1 cellular context compared by ENCODE assay signal in the genomic region with DNA sequence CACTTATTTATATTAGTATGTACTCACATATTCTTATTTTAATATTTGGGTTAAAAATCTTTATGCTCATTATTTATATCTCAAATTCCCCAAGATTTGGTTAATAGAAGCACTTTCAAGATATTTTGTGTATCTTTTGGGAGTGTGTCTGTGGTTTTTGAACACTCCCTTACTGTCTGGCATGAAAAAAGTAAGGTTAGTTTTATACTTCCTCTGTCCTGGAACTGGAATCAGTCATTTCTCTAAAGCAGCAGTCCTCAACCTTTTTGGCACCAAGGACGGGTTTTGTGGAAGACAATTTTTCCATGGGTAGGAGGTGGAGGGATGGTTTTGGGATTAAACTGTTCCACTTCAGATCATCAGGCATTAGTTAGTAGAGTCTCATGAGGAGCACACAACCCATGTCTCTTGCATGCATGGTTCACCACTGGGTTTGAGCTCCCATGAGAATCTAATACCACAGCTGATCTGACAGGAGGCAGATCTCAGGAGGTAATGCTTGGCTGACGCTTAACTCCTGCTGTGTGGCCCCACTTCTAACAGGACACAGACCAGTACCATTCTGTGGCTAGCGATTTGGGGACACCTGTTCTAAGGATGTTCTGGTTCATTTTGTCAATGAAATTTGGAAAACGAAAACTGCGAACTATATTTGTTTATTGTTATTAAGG.
TF ChIP-seq lines count a peak whose summit lies in the region.

No MANE protein-coding gene starts in this region.

TF ChIP-seq in H1, 55 proteins besides CTCF, POLR2A, EP300 and RAD21 (continued from another document):
- no peak for TF ChIP-seq ZNF274 (IDR thresholded peaks at IDR 0.05; ENCODE audit: borderline replicate concordance, extremely low read depth, low read length)
- no peak for TF ChIP-seq RFX5 (IDR thresholded peaks at IDR 0.05; ENCODE audit: borderline replicate concordance, low read depth, low read length)
- TF ChIP-seq PHF8 (conservative IDR thresholded peaks at IDR 0.05; ENCODE audit: low read depth, low read length): no peak
- TF ChIP-seq, protein P1, sequence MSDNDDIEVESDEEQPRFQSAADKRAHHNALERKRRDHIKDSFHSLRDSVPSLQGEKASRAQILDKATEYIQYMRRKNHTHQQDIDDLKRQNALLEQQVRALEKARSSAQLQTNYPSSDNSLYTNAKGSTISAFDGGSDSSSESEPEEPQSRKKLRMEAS (IDR thresholded peaks at IDR 0.05): no peak
- TF ChIP-seq FOSL1 (IDR thresholded peaks at IDR 0.05; ENCODE audit: insufficient read depth, low read depth, low read length): no peak
- TF ChIP-seq RXRA (IDR thresholded peaks at IDR 0.05; ENCODE audit: insufficient read depth, low read depth, low read length): no peak
- TF ChIP-seq, protein P2, sequence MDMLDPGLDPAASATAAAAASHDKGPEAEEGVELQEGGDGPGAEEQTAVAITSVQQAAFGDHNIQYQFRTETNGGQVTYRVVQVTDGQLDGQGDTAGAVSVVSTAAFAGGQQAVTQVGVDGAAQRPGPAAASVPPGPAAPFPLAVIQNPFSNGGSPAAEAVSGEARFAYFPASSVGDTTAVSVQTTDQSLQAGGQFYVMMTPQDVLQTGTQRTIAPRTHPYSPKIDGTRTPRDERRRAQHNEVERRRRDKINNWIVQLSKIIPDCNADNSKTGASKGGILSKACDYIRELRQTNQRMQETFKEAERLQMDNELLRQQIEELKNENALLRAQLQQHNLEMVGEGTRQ (IDR thresholded peaks at IDR 0.05; ENCODE audit: low read length): no peak
- TF ChIP-seq TEAD4 (IDR thresholded peaks at IDR 0.05; ENCODE audit: low read depth, low read length): no peak
- TF ChIP-seq CHD1 (IDR thresholded peaks at IDR 0.05; ENCODE audit: low read depth, low read length): no peak
- TF ChIP-seq SIRT6 (IDR thresholded peaks at IDR 0.05; ENCODE audit: low read length): no peak
- no peak for TF ChIP-seq EGR1 (IDR thresholded peaks at IDR 0.05; ENCODE audit: borderline replicate concordance, low read depth, low read length)
- no peak for TF ChIP-seq CTBP2 (IDR thresholded peaks at IDR 0.05; ENCODE audit: borderline replicate concordance, insufficient read depth, insufficient read length, low read length)
- TF ChIP-seq TAF1 (IDR thresholded peaks at IDR 0.05; ENCODE audit: low read depth, low read length): no peak
- no peak for TF ChIP-seq KDM1A (IDR thresholded peaks at IDR 0.05; ENCODE audit: borderline replicate concordance, low read length)
